In genomic region chr2:3302421-3302750, GRCh38 we compare ENCODE assay signal across 1 cellular context.
TF ChIP-seq lines count a peak whose summit lies in the region.

No MANE protein-coding gene starts in this region.

TF ChIP-seq in liver, 16 proteins besides CTCF, POLR2A, EP300 and RAD21:
- TF ChIP-seq ZBTB33 (IDR thresholded peaks at IDR 0.05) (no peak), EGR1 (IDR thresholded peaks at IDR 0.05; ENCODE audit: low read depth in 2 of 2) (no peak), NR2F2 (IDR thresholded peaks at IDR 0.05) (no peak), HNF4G (IDR thresholded peaks at IDR 0.05) (no peak), ATF3 (IDR thresholded peaks at IDR 0.05) (no peak), TAF1 (conservative IDR thresholded peaks at IDR 0.05) (no peak), RXRA (IDR thresholded peaks at IDR 0.05) (no peak), GABPA (IDR thresholded peaks at IDR 0.05 in 1 of 2, conservative IDR thresholded peaks at IDR 0.05 in 1 of 2) (no peak), JUND (IDR thresholded peaks at IDR 0.05) (no peak), SP1 (IDR thresholded peaks at IDR 0.05) (no peak), HNF4A (conservative IDR thresholded peaks at IDR 0.05) (no peak), REST (IDR thresholded peaks at IDR 0.05) (no peak), FOXA2 (IDR thresholded peaks at IDR 0.05) (no peak), YY1 (IDR thresholded peaks at IDR 0.05) (no peak), FOXA1 (IDR thresholded peaks at IDR 0.05) (no peak)
- TF ChIP-seq, protein P1, sequence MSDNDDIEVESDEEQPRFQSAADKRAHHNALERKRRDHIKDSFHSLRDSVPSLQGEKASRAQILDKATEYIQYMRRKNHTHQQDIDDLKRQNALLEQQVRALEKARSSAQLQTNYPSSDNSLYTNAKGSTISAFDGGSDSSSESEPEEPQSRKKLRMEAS (IDR thresholded peaks at IDR 0.05): no peak
